20 cellular contexts compared by ENCODE assay signal in genomic region chrX:65300104-65300809, GRCh38.
A peak's percentile ranks its signal among the peaks of the same experiment; 100 is the strongest.
DNase-seq lines count a peak whose midpoint lies in the region; ATAC-seq lines count a peak whose summit lies in the region.
"Had no signal": no experiment of that assay in that cellular context is flagged by ENCODE, and none has a peak within 500 bp of the region (broad histone marks: within the 10 kb centered on the region; RNA-seq: fewer than 3 reads in every experiment).

No MANE protein-coding gene starts in this region.

- no peaks in the 10 kb centered on the region for H3K36me3 Mint-ChIP-seq in activated T-cell treated with anti-CD3 and anti-CD28 coated beads, Interleukin-2, amount 50 U/mL, for 4 hours (ENCODE audit: insufficient read depth)
- H3K36me3 Mint-ChIP-seq: memory B cell, type B pancreatic cell had no signal

- no peak overlapping the region for H3K4me3 Mint-ChIP-seq in activated T-cell treated with anti-CD3 and anti-CD28 coated beads, Interleukin-2, amount 50 U/mL, for 4 hours
- no peak overlapping the region for H3K4me3 Mint-ChIP-seq in stimulated activated naive CD8-positive, alpha-beta T cell treated with anti-CD3 and anti-CD28 coated beads, Interleukin-15, amount 100 ng/mL, for 72 hours
- H3K4me3 Mint-ChIP-seq: activated CD4-positive, alpha-beta T cell treated with anti-CD3 and anti-CD28 coated beads, Interleukin-2, amount 10 ng/mL, durations not matched to agents 24 days and 14 days; activated T-cell treated with anti-CD3 and anti-CD28 coated beads, Interleukin-2, amount 50 U/mL, for 72 hours; CD4-positive, alpha-beta memory T cell; memory B cell; T-helper 1 cell treated with Interleukin-12 subunit alpha and Interleukin-12 subunit beta and Interleukin-4 antibody, amounts not matched to agents 30 μg/mL and 1 μg/mL, for 36 hours; type B pancreatic cell had no signal

- in situ Hi-C loops in SK-MEL-5 (cut with HindIII; ENCODE audit: low pct_unique_long_range_greater_than_20kb, low sequenced_read_pairs): no loop called here

- H3K27me3 Mint-ChIP-seq in activated T-cell treated with anti-CD3 and anti-CD28 coated beads, Interleukin-2, amount 50 U/mL, for 4 hours (ENCODE audit: low read depth): no peaks in the 10 kb centered on the region
- H3K27me3 Mint-ChIP-seq in stimulated activated naive CD8-positive, alpha-beta T cell treated with anti-CD3 and anti-CD28 coated beads, Interleukin-15, amount 100 ng/mL, for 72 hours: no peaks in the 10 kb centered on the region
- H3K27me3 Mint-ChIP-seq: activated CD4-positive, alpha-beta T cell treated with anti-CD3 and anti-CD28 coated beads, Interleukin-2, amount 10 ng/mL, durations not matched to agents 24 days and 14 days; CD4-positive, alpha-beta memory T cell; memory B cell; type B pancreatic cell had no signal

- H3K4me1 Mint-ChIP-seq in activated T-cell treated with anti-CD3 and anti-CD28 coated beads, Interleukin-2, amount 50 U/mL, for 4 hours (ENCODE audit: low read depth): no peaks in the 10 kb centered on the region
- no peaks in the 10 kb centered on the region for H3K4me1 Mint-ChIP-seq in stimulated activated naive CD8-positive, alpha-beta T cell treated with anti-CD3 and anti-CD28 coated beads, Interleukin-15, amount 100 ng/mL, for 72 hours
- H3K4me1 Mint-ChIP-seq: activated CD4-positive, alpha-beta T cell treated with anti-CD3 and anti-CD28 coated beads, Interleukin-2, amount 10 ng/mL, durations not matched to agents 24 days and 14 days; CD4-positive, alpha-beta memory T cell; memory B cell had no signal

- H3K9me3 Mint-ChIP-seq in activated T-cell treated with anti-CD3 and anti-CD28 coated beads, Interleukin-2, amount 50 U/mL, for 4 hours: peaks cover 18% of the 10 kb centered on the region
- peaks cover 21 to 45% of the 10 kb centered on the region in 2 donors for H3K9me3 Mint-ChIP-seq in stimulated activated naive CD8-positive, alpha-beta T cell treated with anti-CD3 and anti-CD28 coated beads, Interleukin-15, amount 100 ng/mL, for 72 hours
- H3K9me3 Mint-ChIP-seq: type B pancreatic cell had no signal

- H3K27ac Mint-ChIP-seq in stimulated activated naive CD8-positive, alpha-beta T cell treated with anti-CD3 and anti-CD28 coated beads, Interleukin-15, amount 100 ng/mL, for 72 hours: no peak overlapping the region
- H3K27ac Mint-ChIP-seq: activated CD4-positive, alpha-beta T cell treated with anti-CD3 and anti-CD28 coated beads, Interleukin-2, amount 10 ng/mL, durations not matched to agents 24 days and 14 days; activated T-cell treated with anti-CD3 and anti-CD28 coated beads, Interleukin-2, amount 50 U/mL, for 72 hours; CD4-positive, alpha-beta memory T cell; memory B cell; T-helper 1 cell treated with Interleukin-12 subunit alpha and Interleukin-12 subunit beta and Interleukin-4 antibody, amounts not matched to agents 30 μg/mL and 1 μg/mL, for 36 hours; type B pancreatic cell had no signal

- no peak for ATAC-seq in activated T-cell treated with anti-CD3 and anti-CD28 coated beads, Interleukin-2, amount 50 U/mL, for 4 hours
- ATAC-seq in stimulated activated naive CD8-positive, alpha-beta T cell treated with anti-CD3 and anti-CD28 coated beads, Interleukin-15, amount 100 ng/mL, for 72 hours: no peak
- ATAC-seq: activated T-cell treated with anti-CD3 and anti-CD28 coated beads, Interleukin-2, amount 50 U/mL, for 72 hours; gastroesophageal sphincter had no signal

- peak; percentile 6 for DNase-seq in NCI-H82 (lab: John Stamatoyannopoulos, UW)
- no peak for DNase-seq in NCI-H82 treated with DMSO at 0.1 percent for 48 hours (lab: John Stamatoyannopoulos, UW; ENCODE audit: unreplicated experiment)
- DNase-seq in SK-MEL-5 (ENCODE audit: low read depth, low spot score): peak; percentile 8
- peak; percentile 33 for DNase-seq in iPS DF 19.7 (ENCODE audit: low read depth, low spot score)
- no peak for DNase-seq in activated T-cell treated with anti-CD3 and anti-CD28 coated beads, Interleukin-2, amount 50 U/mL, for 4 hours
- DNase-seq in amniotic stem cell (lab: John Stamatoyannopoulos, UW): no peak
- DNase-seq in activated CD8-positive, alpha-beta memory T cell treated with anti-CD3 and anti-CD28 coated beads, Interleukin-2, amount 50 U/mL, for 4 hours: no peak
- DNase-seq in stimulated activated naive CD8-positive, alpha-beta T cell treated with anti-CD3 and anti-CD28 coated beads, Interleukin-15, amount 100 ng/mL, for 72 hours: no peak
- DNase-seq: activated CD4-positive, alpha-beta T cell treated with anti-CD3 and anti-CD28 coated beads, Interleukin-2, amount 10 ng/mL, durations not matched to agents 24 days and 14 days; activated naive CD4-positive, alpha-beta T cell treated with Interleukin-2 at 50 U/mL for 16 hours; activated T-cell treated with anti-CD3 and anti-CD28 coated beads, Interleukin-2, amount 50 U/mL, for 72 hours; CD4-positive, alpha-beta memory T cell; DMS153; esophagus squamous epithelium; hypothalamus; NCI-H510A had no signal

Comparison
In these comparisons a context has a peak if more than half of its experiments do, and no peak if none do; other contexts are left out.
1. DNase-seq: peak in NCI-H82 (single experiment), SK-MEL-5 (single experiment) and iPS DF 19.7 (single experiment); none in NCI-H82 treated with DMSO at 0.1 percent for 48 hours (single experiment), activated T-cell treated with anti-CD3 and anti-CD28 coated beads, Interleukin-2, amount 50 U/mL, for 4 hours (single experiment), amniotic stem cell (single experiment), activated CD8-positive, alpha-beta memory T cell treated with anti-CD3 and anti-CD28 coated beads, Interleukin-2, amount 50 U/mL, for 4 hours (single experiment) and stimulated activated naive CD8-positive, alpha-beta T cell treated with anti-CD3 and anti-CD28 coated beads, Interleukin-15, amount 100 ng/mL, for 72 hours (0 of 2).